Comparison of ENCODE assay signal across 8 cellular contexts in the genomic region with DNA sequence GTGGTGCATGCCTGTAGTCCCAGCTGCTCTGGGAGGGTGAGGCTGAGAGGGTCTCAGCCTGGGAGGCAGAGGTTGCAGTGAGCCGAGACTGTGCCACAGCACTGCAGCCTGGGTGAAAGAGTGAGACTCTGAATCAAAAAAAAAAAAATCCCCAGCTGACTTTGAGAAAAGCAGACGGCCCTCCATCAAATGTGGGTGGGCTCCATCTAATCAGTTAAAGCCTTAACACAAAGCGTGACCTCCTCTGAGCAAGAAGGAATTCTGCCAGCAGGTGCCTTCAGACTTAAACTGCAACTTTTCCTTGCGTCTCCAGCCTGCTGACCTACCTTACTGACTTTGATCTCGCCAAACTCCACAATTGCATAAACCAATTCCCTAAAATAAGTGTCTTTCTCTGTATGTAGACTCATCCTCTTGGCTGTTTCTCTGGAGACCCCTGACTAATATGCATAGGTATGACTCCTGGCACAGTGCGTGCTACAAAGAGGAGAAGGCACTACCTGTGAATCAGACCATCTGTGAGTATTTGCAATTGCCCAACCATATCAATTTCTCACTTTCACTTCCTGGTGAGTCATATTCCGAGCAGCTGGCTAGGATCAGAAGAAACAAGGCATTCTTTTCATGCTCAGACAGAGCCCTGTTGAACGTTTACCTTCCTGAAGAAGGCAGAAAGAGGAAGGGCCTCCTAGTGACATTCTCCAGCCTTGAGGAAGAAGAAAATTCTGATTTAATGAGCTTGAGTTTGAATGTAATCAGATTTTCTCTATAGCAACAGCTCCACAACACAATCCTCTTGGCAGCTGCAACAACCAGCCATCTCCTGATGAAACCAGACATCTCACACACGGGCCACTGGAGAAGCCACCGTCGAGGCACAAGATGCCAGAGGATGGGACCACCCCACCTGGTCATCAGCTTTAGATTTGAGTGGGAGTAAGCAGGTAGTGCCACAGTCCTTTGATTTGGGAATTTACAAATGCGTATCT. TPM values are rescaled to one million over a fixed set of nuclear protein-coding genes. Genes with fewer than 3 reads are reported as not detected.
DNase-seq lines count a peak whose midpoint lies in the region; ATAC-seq and TF ChIP-seq lines count a peak whose summit lies in the region.

No MANE protein-coding gene starts in this region.

- peak; percentile 87 to 90 for ATAC-seq in activated CD4-positive, CD25-positive, alpha-beta regulatory T cell treated with anti-CD3 and anti-CD28 coated beads, Interleukin-2, amount 50 U/mL, for 24 hours
- ATAC-seq in upper lobe of right lung = peak; percentile 91

- H3K27ac ChIP-seq in HEK293 (ENCODE audit: extremely low read depth, low read depth, low read length) (no peak overlapping the region), muscle layer of colon (ENCODE audit: low read depth, low read length) (peak overlapping the region; percentile 45), upper lobe of right lung (peak overlapping the region; percentile 75)

- H3K4me3 ChIP-seq in HEK293 (ENCODE audit: low read depth, low read length) (no peak overlapping the region), muscle layer of colon (ENCODE audit: low read depth in 1 of 2, low read length in 2 of 2) (no peak overlapping the region), upper lobe of right lung (no peak overlapping the region)

- no peak overlapping the region for H3K9ac ChIP-seq in muscle layer of colon (ENCODE audit: low read length)

- intact Hi-C loops in upper lobe of right lung (cut with DNase I) = no loop called here

- H3K36me3 ChIP-seq in HEK293 (ENCODE audit: control insufficient read depth in 2 of 2, insufficient read depth in 1 of 2, low read length in 2 of 2) = no peaks in the 10 kb centered on the region
- no peaks in the 10 kb centered on the region for H3K36me3 ChIP-seq in muscle layer of colon (ENCODE audit: insufficient read depth, low read length)
- no peaks in the 10 kb centered on the region for H3K36me3 ChIP-seq in upper lobe of right lung

- CTCF ChIA-PET in HEK293 (lab: Yijun Ruan, JAX) = interaction anchor here (0.6 kb wide), 1 partner anchor 576 kb away, joined by 3 read pairs; no protein-coding TSS in a partner anchor

- TF ChIP-seq CTCF in HEK293 (tag by site-specific recombination; IDR thresholded peaks at IDR 0.05) (no peak), upper lobe of right lung (IDR thresholded peaks at IDR 0.05) (no peak)

- H3K4me1 ChIP-seq in HEK293 (ENCODE audit: control insufficient read depth, insufficient read depth, low read length) (0 out of 2 replicates have a peak, but pooled peaks cover 2% of the 10 kb centered on the region), muscle layer of colon (ENCODE audit: insufficient read depth, low read length) (no peaks in the 10 kb centered on the region), upper lobe of right lung (peaks cover 13% of the 10 kb centered on the region)

- POLR2A ChIA-PET in HEK293 (lab: Yijun Ruan, JAX) = no interaction called here

- no peak for DNase-seq in activated CD4-positive, CD25-positive, alpha-beta regulatory T cell treated with anti-CD3 and anti-CD28 coated beads, Interleukin-2, amount 50 U/mL, for 72 hours
- DNase-seq in LoVo (ENCODE audit: low spot score) (peak; percentile 92), SW 1271 (lab: John Stamatoyannopoulos, UW) (peak; percentile 97 to 99), dermis microvascular lymphatic vessel endothelial cell (ENCODE audit: low read depth in 2 of 2) (peak; percentile 36 to 96), upper lobe of right lung (no peak)

- no peaks in the 10 kb centered on the region for H3K9me3 ChIP-seq in HEK293 (ENCODE audit: control insufficient read depth, insufficient read depth, low read depth, low read length)
- no peaks in the 10 kb centered on the region for H3K9me3 ChIP-seq in muscle layer of colon (ENCODE audit: low read length)
- H3K9me3 ChIP-seq in upper lobe of right lung = no peaks in the 10 kb centered on the region

- no peaks in the 10 kb centered on the region for H3K27me3 ChIP-seq in muscle layer of colon (ENCODE audit: control insufficient read depth in 1 of 2, insufficient read depth in 2 of 2, low read length in 2 of 2)
- H3K27me3 ChIP-seq in upper lobe of right lung = no peaks in the 10 kb centered on the region

TF ChIP-seq in HEK293, 187 proteins besides CTCF, POLR2A, EP300 and RAD21 (continues in another document):
- TF ChIP-seq ZNF114 (tag by site-specific recombination; IDR thresholded peaks at IDR 0.05) (no peak), ZNF623 (tag by site-specific recombination; IDR thresholded peaks at IDR 0.05) (no peak), ZNF585B (tag by site-specific recombination; IDR thresholded peaks at IDR 0.05) (no peak), ZNF37A (tag by site-specific recombination; IDR thresholded peaks at IDR 0.05) (no peak), ZBTB20 (tag by site-specific recombination; IDR thresholded peaks at IDR 0.05) (no peak), ZNF138 (tag by site-specific recombination; IDR thresholded peaks at IDR 0.05; ENCODE audit: borderline replicate concordance) (no peak), ZNF416 (tag by site-specific recombination; IDR thresholded peaks at IDR 0.05) (no peak), ZBTB21 (tag by site-specific recombination; IDR thresholded peaks at IDR 0.05) (0 out of 2 replicates have a peak, but pooled peaks have one; percentile 18), ZNF473 (tag by site-specific recombination; IDR thresholded peaks at IDR 0.05) (no peak), ZNF423 (tag by site-specific recombination; IDR thresholded peaks at IDR 0.05) (no peak), ZNF629 (tag by site-specific recombination; IDR thresholded peaks at IDR 0.05) (peak; percentile 69; the same call in 1 of the 2 replicates)
- TF ChIP-seq, protein P1, sequence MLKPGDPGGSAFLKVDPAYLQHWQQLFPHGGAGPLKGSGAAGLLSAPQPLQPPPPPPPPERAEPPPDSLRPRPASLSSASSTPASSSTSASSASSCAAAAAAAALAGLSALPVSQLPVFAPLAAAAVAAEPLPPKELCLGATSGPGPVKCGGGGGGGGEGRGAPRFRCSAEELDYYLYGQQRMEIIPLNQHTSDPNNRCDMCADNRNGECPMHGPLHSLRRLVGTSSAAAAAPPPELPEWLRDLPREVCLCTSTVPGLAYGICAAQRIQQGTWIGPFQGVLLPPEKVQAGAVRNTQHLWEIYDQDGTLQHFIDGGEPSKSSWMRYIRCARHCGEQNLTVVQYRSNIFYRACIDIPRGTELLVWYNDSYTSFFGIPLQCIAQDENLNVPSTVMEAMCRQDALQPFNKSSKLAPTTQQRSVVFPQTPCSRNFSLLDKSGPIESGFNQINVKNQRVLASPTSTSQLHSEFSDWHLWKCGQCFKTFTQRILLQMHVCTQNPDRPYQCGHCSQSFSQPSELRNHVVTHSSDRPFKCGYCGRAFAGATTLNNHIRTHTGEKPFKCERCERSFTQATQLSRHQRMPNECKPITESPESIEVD (tag by site-specific recombination; IDR thresholded peaks at IDR 0.05) = no peak
- TF ChIP-seq, protein P2, sequence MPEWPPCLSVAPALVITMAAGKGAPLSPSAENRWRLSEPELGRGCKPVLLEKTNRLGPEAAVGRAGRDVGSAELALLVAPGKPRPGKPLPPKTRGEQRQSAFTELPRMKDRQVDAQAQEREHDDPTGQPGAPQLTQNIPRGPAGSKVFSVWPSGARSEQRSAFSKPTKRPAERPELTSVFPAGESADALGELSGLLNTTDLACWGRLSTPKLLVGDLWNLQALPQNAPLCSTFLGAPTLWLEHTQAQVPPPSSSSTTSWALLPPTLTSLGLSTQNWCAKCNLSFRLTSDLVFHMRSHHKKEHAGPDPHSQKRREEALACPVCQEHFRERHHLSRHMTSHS (tag by site-specific recombination; IDR thresholded peaks at IDR 0.05) = no peak
- TF ChIP-seq, protein P3, sequence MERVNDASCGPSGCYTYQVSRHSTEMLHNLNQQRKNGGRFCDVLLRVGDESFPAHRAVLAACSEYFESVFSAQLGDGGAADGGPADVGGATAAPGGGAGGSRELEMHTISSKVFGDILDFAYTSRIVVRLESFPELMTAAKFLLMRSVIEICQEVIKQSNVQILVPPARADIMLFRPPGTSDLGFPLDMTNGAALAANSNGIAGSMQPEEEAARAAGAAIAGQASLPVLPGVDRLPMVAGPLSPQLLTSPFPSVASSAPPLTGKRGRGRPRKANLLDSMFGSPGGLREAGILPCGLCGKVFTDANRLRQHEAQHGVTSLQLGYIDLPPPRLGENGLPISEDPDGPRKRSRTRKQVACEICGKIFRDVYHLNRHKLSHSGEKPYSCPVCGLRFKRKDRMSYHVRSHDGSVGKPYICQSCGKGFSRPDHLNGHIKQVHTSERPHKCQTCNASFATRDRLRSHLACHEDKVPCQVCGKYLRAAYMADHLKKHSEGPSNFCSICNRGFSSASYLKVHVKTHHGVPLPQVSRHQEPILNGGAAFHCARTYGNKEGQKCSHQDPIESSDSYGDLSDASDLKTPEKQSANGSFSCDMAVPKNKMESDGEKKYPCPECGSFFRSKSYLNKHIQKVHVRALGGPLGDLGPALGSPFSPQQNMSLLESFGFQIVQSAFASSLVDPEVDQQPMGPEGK (tag by site-specific recombination; IDR thresholded peaks at IDR 0.05) = no peak
- TF ChIP-seq, protein P4, sequence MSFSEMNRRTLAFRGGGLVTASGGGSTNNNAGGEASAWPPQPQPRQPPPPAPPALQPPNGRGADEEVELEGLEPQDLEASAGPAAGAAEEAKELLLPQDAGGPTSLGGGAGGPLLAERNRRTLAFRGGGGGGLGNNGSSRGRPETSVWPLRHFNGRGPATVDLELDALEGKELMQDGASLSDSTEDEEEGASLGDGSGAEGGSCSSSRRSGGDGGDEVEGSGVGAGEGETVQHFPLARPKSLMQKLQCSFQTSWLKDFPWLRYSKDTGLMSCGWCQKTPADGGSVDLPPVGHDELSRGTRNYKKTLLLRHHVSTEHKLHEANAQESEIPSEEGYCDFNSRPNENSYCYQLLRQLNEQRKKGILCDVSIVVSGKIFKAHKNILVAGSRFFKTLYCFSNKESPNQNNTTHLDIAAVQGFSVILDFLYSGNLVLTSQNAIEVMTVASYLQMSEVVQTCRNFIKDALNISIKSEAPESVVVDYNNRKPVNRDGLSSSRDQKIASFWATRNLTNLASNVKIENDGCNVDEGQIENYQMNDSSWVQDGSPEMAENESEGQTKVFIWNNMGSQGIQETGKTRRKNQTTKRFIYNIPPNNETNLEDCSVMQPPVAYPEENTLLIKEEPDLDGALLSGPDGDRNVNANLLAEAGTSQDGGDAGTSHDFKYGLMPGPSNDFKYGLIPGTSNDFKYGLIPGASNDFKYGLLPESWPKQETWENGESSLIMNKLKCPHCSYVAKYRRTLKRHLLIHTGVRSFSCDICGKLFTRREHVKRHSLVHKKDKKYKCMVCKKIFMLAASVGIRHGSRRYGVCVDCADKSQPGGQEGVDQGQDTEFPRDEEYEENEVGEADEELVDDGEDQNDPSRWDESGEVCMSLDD (tag by site-specific recombination; IDR thresholded peaks at IDR 0.05) = no peak
- TF ChIP-seq, protein P5, sequence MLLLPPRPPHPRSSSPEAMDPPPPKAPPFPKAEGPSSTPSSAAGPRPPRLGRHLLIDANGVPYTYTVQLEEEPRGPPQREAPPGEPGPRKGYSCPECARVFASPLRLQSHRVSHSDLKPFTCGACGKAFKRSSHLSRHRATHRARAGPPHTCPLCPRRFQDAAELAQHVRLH (tag by site-specific recombination; IDR thresholded peaks at IDR 0.05) = no peak

RNA-seq across cellular contexts. Expression of a gene that starts 54.3 kb away (rescaled TPM):
- total RNA-seq in dermis microvascular lymphatic vessel endothelial cell (0.26 and 0.63 TPM in 2 replicates), upper lobe of right lung (19.3 TPM)

Comparison
In these comparisons a context has a peak if more than half of its experiments do, and no peak if none do; other contexts are left out.
1. DNase-seq: peak in LoVo (single experiment), SW 1271 (2 of 2) and dermis microvascular lymphatic vessel endothelial cell (2 of 2); none in activated CD4-positive, CD25-positive, alpha-beta regulatory T cell treated with anti-CD3 and anti-CD28 coated beads, Interleukin-2, amount 50 U/mL, for 72 hours (single experiment) and upper lobe of right lung (single experiment).
2. RNA of a gene that starts 54.3 kb away (total RNA-seq): 19.3 TPM in upper lobe of right lung (single experiment); 0.26 to 0.63 TPM in dermis microvascular lymphatic vessel endothelial cell; every median in the first group is over 10 times any median in the second.